In the genomic region with DNA sequence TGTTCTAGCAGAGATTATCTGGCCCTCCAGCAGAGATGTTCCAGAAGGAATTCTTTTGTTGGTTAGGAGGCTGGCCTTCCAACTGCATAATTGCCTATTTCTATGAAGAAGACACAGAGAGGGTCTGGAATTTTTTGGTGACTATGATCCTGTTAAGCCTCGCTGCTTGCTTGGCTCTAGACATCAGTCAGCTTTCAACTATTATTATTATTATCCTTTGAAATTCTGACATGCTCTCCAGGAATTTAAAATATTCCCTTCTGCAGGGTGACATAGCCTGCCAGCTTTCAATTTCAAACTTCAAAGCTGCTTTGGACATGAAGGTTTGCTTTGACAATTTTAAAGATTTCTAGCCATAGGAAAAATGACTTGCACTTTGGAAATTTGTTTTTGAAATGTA, we compare ENCODE assay signal across 1 cellular context.
TF ChIP-seq lines count a peak whose summit lies in the region.

No MANE protein-coding gene starts in this region.

TF ChIP-seq in WTC11, 78 proteins besides CTCF, POLR2A, EP300 and RAD21 (continued from another document):
- TF ChIP-seq, protein P1, sequence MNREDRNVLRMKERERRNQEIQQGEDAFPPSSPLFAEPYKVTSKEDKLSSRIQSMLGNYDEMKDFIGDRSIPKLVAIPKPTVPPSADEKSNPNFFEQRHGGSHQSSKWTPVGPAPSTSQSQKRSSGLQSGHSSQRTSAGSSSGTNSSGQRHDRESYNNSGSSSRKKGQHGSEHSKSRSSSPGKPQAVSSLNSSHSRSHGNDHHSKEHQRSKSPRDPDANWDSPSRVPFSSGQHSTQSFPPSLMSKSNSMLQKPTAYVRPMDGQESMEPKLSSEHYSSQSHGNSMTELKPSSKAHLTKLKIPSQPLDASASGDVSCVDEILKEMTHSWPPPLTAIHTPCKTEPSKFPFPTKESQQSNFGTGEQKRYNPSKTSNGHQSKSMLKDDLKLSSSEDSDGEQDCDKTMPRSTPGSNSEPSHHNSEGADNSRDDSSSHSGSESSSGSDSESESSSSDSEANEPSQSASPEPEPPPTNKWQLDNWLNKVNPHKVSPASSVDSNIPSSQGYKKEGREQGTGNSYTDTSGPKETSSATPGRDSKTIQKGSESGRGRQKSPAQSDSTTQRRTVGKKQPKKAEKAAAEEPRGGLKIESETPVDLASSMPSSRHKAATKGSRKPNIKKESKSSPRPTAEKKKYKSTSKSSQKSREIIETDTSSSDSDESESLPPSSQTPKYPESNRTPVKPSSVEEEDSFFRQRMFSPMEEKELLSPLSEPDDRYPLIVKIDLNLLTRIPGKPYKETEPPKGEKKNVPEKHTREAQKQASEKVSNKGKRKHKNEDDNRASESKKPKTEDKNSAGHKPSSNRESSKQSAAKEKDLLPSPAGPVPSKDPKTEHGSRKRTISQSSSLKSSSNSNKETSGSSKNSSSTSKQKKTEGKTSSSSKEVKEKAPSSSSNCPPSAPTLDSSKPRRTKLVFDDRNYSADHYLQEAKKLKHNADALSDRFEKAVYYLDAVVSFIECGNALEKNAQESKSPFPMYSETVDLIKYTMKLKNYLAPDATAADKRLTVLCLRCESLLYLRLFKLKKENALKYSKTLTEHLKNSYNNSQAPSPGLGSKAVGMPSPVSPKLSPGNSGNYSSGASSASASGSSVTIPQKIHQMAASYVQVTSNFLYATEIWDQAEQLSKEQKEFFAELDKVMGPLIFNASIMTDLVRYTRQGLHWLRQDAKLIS (CRISPR knock-in tag; IDR thresholded peaks at IDR 0.05; ENCODE audit: borderline replicate concordance) = no peak
- TF ChIP-seq ZBTB21 (CRISPR knock-in tag; IDR thresholded peaks at IDR 0.05; ENCODE audit: borderline replicate concordance) (no peak), ZNF423 (CRISPR knock-in tag; IDR thresholded peaks at IDR 0.05) (no peak), CREB1 (CRISPR knock-in tag; IDR thresholded peaks at IDR 0.05) (no peak), ZNF121 (CRISPR knock-in tag; IDR thresholded peaks at IDR 0.05) (no peak), SOX15 (CRISPR knock-in tag; IDR thresholded peaks at IDR 0.05) (no peak)
- TF ChIP-seq, protein P2, sequence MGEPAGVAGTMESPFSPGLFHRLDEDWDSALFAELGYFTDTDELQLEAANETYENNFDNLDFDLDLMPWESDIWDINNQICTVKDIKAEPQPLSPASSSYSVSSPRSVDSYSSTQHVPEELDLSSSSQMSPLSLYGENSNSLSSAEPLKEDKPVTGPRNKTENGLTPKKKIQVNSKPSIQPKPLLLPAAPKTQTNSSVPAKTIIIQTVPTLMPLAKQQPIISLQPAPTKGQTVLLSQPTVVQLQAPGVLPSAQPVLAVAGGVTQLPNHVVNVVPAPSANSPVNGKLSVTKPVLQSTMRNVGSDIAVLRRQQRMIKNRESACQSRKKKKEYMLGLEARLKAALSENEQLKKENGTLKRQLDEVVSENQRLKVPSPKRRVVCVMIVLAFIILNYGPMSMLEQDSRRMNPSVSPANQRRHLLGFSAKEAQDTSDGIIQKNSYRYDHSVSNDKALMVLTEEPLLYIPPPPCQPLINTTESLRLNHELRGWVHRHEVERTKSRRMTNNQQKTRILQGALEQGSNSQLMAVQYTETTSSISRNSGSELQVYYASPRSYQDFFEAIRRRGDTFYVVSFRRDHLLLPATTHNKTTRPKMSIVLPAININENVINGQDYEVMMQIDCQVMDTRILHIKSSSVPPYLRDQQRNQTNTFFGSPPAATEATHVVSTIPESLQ (CRISPR knock-in tag; IDR thresholded peaks at IDR 0.05) = no peak
- TF ChIP-seq, protein P3, sequence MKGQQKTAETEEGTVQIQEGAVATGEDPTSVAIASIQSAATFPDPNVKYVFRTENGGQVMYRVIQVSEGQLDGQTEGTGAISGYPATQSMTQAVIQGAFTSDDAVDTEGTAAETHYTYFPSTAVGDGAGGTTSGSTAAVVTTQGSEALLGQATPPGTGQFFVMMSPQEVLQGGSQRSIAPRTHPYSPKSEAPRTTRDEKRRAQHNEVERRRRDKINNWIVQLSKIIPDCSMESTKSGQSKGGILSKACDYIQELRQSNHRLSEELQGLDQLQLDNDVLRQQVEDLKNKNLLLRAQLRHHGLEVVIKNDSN (CRISPR knock-in tag; IDR thresholded peaks at IDR 0.05) = no peak
- TF ChIP-seq, protein P4, sequence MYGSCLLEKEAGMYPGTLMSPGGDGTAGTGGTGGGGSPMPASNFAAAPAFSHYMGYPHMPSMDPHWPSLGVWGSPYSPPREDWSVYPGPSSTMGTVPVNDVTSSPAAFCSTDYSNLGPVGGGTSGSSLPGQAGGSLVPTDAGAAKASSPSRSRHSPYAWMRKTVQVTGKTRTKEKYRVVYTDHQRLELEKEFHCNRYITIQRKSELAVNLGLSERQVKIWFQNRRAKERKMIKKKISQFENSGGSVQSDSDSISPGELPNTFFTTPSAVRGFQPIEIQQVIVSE (CRISPR knock-in tag; IDR thresholded peaks at IDR 0.05; ENCODE audit: borderline replicate concordance) = no peak
